ENCODE assay signal across 8 cellular contexts in genomic region chr2:231514951-231515297, GRCh38. TPM values are rescaled to one million over a fixed set of nuclear protein-coding genes. Genes with fewer than 3 reads are reported as not detected.
A peak's percentile ranks its signal among the peaks of the same experiment; 100 is the strongest.
DNase-seq lines count a peak whose midpoint lies in the region; ATAC-seq, FAIRE-seq and TF ChIP-seq lines count a peak whose summit lies in the region.

No MANE protein-coding gene starts in this region.

- TF ChIP-seq EP300 in HepG2 (IDR thresholded peaks at IDR 0.05; ENCODE audit: low read depth in 2 of 2, low read length in 2 of 2) (no peak), HepG2 (CRISPR knock-in tag; IDR thresholded peaks at IDR 0.05; ENCODE audit: borderline replicate concordance) (no peak)

- TF ChIP-seq RAD21 in HepG2 (CRISPR knock-in tag; IDR thresholded peaks at IDR 0.05), result no peak

- no peak for TF ChIP-seq POLR2A in HepG2 (IDR thresholded peaks at IDR 0.05; ENCODE audit: insufficient read depth in 1 of 2, low read depth in 2 of 2, low read length in 2 of 2)
- TF ChIP-seq POLR2A in thyroid gland (IDR thresholded peaks at IDR 0.05), result no peak

- ATAC-seq in activated naive CD8-positive, alpha-beta T cell treated with anti-CD3 and anti-CD28 coated beads, Interleukin-2, amount 50 U/mL, for 24 hours, result no peak
- no peak for ATAC-seq in HepG2
- no peak for ATAC-seq in HG03439 (IDR thresholded peaks at IDR 0.05; ENCODE audit: unreplicated experiment)
- no peak for ATAC-seq in GM19023 (IDR thresholded peaks at IDR 0.05; ENCODE audit: unreplicated experiment)

- H3K4me3 Mint-ChIP-seq in activated T-cell treated with anti-CD3 and anti-CD28 coated beads, Interleukin-2, amount 50 U/mL, for 24 hours, result peak overlapping the region; percentile 85
- peak overlapping the region; percentile 88 for H3K4me3 Mint-ChIP-seq in activated naive CD8-positive, alpha-beta T cell treated with anti-CD3 and anti-CD28 coated beads, Interleukin-2, amount 50 U/mL, for 24 hours

- H3K36me3 ChIP-seq in HepG2 (replicated peaks in 1 of 2; ENCODE audit: control insufficient read depth in 1 of 2, insufficient read depth in 2 of 2, low read length in 2 of 2) (no peaks in the 10 kb centered on the region), thyroid gland (no peaks in the 10 kb centered on the region)

- H3K4me1 ChIP-seq in HepG2 (ENCODE audit: insufficient read depth, low read length) (peaks cover 10% of the 10 kb centered on the region; the same call in 1 of the 2 replicates), thyroid gland (peaks cover 4 to 9% of the 10 kb centered on the region in 2 donors)

- H3K79me2 ChIP-seq in HepG2 (ENCODE audit: insufficient read depth, low read length), result no peaks in the 10 kb centered on the region

- H3K9me3 ChIP-seq in HepG2 (ENCODE audit: low read length) (no peaks in the 10 kb centered on the region), thyroid gland (no peaks in the 10 kb centered on the region)

- H3K4me3 ChIP-seq in HepG2 (replicated peaks in 1 of 3; ENCODE audit: insufficient read depth in 1 of 3, low read depth in 2 of 3, low read length in 3 of 3) (peak overlapping the region in 1 of 3 experiments; percentile 69; a peak in 1 of 6 replicates), thyroid gland (replicated peaks in 1 of 3) (peak overlapping the region in 2 of 3 donors; percentile 17 to 65)

- CTCF ChIA-PET in HepG2 (lab: Yijun Ruan, JAX; ENCODE audit: low intra/inter-chr PET ratio, low total read pairs), result no interaction called here

- peak overlapping the region; percentile 98 for H3K27ac Mint-ChIP-seq in activated T-cell treated with anti-CD3 and anti-CD28 coated beads, Interleukin-2, amount 50 U/mL, for 24 hours
- peak overlapping the region; percentile 94 for H3K27ac Mint-ChIP-seq in activated naive CD8-positive, alpha-beta T cell treated with anti-CD3 and anti-CD28 coated beads, Interleukin-2, amount 50 U/mL, for 24 hours

- intact Hi-C loops in HepG2 (cut with micrococcal nuclease; ENCODE audit: unreplicated experiment), result no loop called here
- intact Hi-C loops in thyroid gland (cut with DNase I), result loop anchor here (5.0 kb wide), 1 partner anchor 48 kb away; no protein-coding TSS in a partner anchor

- no peaks in the 10 kb centered on the region for H3K27me3 Mint-ChIP-seq in activated T-cell treated with anti-CD3 and anti-CD28 coated beads, Interleukin-2, amount 50 U/mL, for 24 hours
- H3K27me3 Mint-ChIP-seq in activated naive CD8-positive, alpha-beta T cell treated with anti-CD3 and anti-CD28 coated beads, Interleukin-2, amount 50 U/mL, for 24 hours, result no peaks in the 10 kb centered on the region

- no peak for DNase-seq in activated T-cell treated with anti-CD3 and anti-CD28 coated beads, Interleukin-2, amount 50 U/mL, for 24 hours
- DNase-seq in activated T-cell treated with anti-CD3 and anti-CD28 coated beads for 4 hours, result no peak
- no peak for DNase-seq in activated naive CD8-positive, alpha-beta T cell treated with anti-CD3 and anti-CD28 coated beads, Interleukin-2, amount 50 U/mL, for 24 hours
- DNase-seq in HepG2 (ENCODE audit: low spot score), result no peak
- DNase-seq in thyroid gland, result no peak
- no peak for DNase-seq in HK-2 (ENCODE audit: unreplicated experiment)

- no peaks in the 10 kb centered on the region for H4K20me1 ChIP-seq in HepG2 (ENCODE audit: insufficient read depth, low read length)

- POLR2A ChIA-PET in HepG2 (lab: Yijun Ruan, JAX), result interaction anchor here (1.8 kb wide), 1 partner anchor 51 kb away, joined by 9 read pairs; the partner anchor contains the start of gene NCL

- TF ChIP-seq CTCF in HepG2 (CRISPR knock-in tag; IDR thresholded peaks at IDR 0.05) (no peak), thyroid gland (IDR thresholded peaks at IDR 0.05) (no peak)

- BruUV-seq in HepG2 (replicated peaks; lab: Mats Ljungman, UMichigan), result no TSS peak

- peaks cover 23% of the 10 kb centered on the region for H3K4me1 Mint-ChIP-seq in activated T-cell treated with anti-CD3 and anti-CD28 coated beads, Interleukin-2, amount 50 U/mL, for 24 hours (ENCODE audit: low read depth)
- peaks cover 27% of the 10 kb centered on the region for H3K4me1 Mint-ChIP-seq in activated naive CD8-positive, alpha-beta T cell treated with anti-CD3 and anti-CD28 coated beads, Interleukin-2, amount 50 U/mL, for 24 hours

- peaks cover 8% of the 10 kb centered on the region for H3K36me3 Mint-ChIP-seq in activated T-cell treated with anti-CD3 and anti-CD28 coated beads, Interleukin-2, amount 50 U/mL, for 24 hours (ENCODE audit: low read depth)
- H3K36me3 Mint-ChIP-seq in activated naive CD8-positive, alpha-beta T cell treated with anti-CD3 and anti-CD28 coated beads, Interleukin-2, amount 50 U/mL, for 24 hours (ENCODE audit: low read depth), result peaks cover 2% of the 10 kb centered on the region

- no peak overlapping the region for H2AFZ ChIP-seq in HepG2 (ENCODE audit: low read length)

- H3K27me3 ChIP-seq in HepG2 (ENCODE audit: control insufficient read depth in 1 of 2, insufficient read depth in 2 of 2, low read length in 2 of 2) (peaks cover 0 to 9% of the 10 kb centered on the region in 2 experiments; a peak in 2 of 5 replicates), thyroid gland (no peaks in the 10 kb centered on the region)

- H3K9ac ChIP-seq in HepG2 (ENCODE audit: insufficient read depth, low read depth, low read length), result no peak overlapping the region

- no peaks in the 10 kb centered on the region for H3K9me3 Mint-ChIP-seq in activated T-cell treated with anti-CD3 and anti-CD28 coated beads, Interleukin-2, amount 50 U/mL, for 24 hours
- no peaks in the 10 kb centered on the region for H3K9me3 Mint-ChIP-seq in activated naive CD8-positive, alpha-beta T cell treated with anti-CD3 and anti-CD28 coated beads, Interleukin-2, amount 50 U/mL, for 24 hours

- 0 out of 2 replicates have a peak overlapping the region, but pooled peaks have one; percentile 21 for H3K4me2 ChIP-seq in HepG2 (ENCODE audit: low read depth, low read length)

- no peak for FAIRE-seq in HepG2 (lab: Jason Lieb, UNC)

- H3K27ac ChIP-seq in HepG2 (ENCODE audit: extremely low read length, insufficient read depth, low read length) (no peak overlapping the region), thyroid gland (peak overlapping the region; percentile 60 to 84 (median 80))

- WGBS in HepG2 (ENCODE audit: low lambda C conversion rate), result 92% methylated on average over 7 of the region's 7 CpGs
- 46 to 47% methylated on average over 7 of the region's 7 CpGs for WGBS in thyroid gland, 2 donors

- in situ Hi-C loops in HepG2 (cut with HindIII; ENCODE audit: extremely low pct_ligation_motif_present, low pct_unique_long_range_greater_than_20kb), result no loop called here

TF ChIP-seq in HepG2, 621 proteins besides CTCF, POLR2A, EP300 and RAD21:
- TF ChIP-seq ZNF674 (CRISPR knock-in tag; IDR thresholded peaks at IDR 0.05; ENCODE audit: low read depth) (0 out of 2 replicates have a peak, but pooled peaks have one; percentile 42), PAF1 (CRISPR knock-in tag; IDR thresholded peaks at IDR 0.05) (no peak)

RNA-seq across cellular contexts. Expression of gene NMUR1, which starts 15.3 kb away (rescaled TPM):
- total RNA-seq in HepG2 (2016; rRNA removed; fragmentation: Illumina TruSeq; extraction: Trizol), result not detected in 2 replicates
- total RNA-seq in HepG2 (2016; cell fraction: cytosol; rRNA removed; fragmentation: Illumina TruSeq; extraction: Trizol; ENCODE audit: low read depth), result not detected in 2 replicates
- not detected in 2 replicates for total RNA-seq in HepG2 (2016; cell fraction: insoluble cytoplasmic fraction; rRNA removed; fragmentation: Illumina TruSeq; extraction: Trizol)
- not detected in 2 replicates for total RNA-seq in HepG2 (2016; cell fraction: membrane; rRNA removed; fragmentation: Illumina TruSeq; extraction: Trizol)
- not detected in 2 replicates for total RNA-seq in HepG2 (2016; cell fraction: nucleus; rRNA removed; fragmentation: Illumina TruSeq; extraction: Trizol)
- not detected in 2 replicates for polyA plus RNA-seq in HepG2 (2011; rRNA removed)
- polyA plus RNA-seq in HepG2 (2011; cell fraction: cytosol; rRNA removed), result not detected in 2 replicates
- not detected in 2 replicates for polyA plus RNA-seq in HepG2 (2011; cell fraction: nucleus; rRNA removed)
- not detected in 2 replicates for polyA plus RNA-seq in HepG2 (2012)
- not detected in 2 replicates for polyA plus RNA-seq in HepG2 (2016; cell fraction: cytosol; fragmentation: Illumina TruSeq; extraction: Trizol; ENCODE audit: low read depth)
- not detected in 2 replicates for polyA plus RNA-seq in HepG2 (2016; cell fraction: insoluble cytoplasmic fraction; fragmentation: Illumina TruSeq; extraction: Trizol; ENCODE audit: low read depth)
- not detected in 2 replicates for polyA plus RNA-seq in HepG2 (2016; cell fraction: membrane; fragmentation: Illumina TruSeq; extraction: Trizol; ENCODE audit: low read depth)
- polyA plus RNA-seq in HepG2 (2016; cell fraction: nucleus; fragmentation: Illumina TruSeq; extraction: Trizol; ENCODE audit: insufficient read depth, low read depth), result not detected in 2 replicates
- not detected in 2 replicates for polyA minus RNA-seq in HepG2 (2011; rRNA and poly(A)+ RNA removed; ENCODE audit: low replicate concordance)
- polyA minus RNA-seq in HepG2 (2011; cell fraction: cytosol; rRNA and poly(A)+ RNA removed), result not detected in 2 replicates
- not detected in 2 replicates for polyA minus RNA-seq in HepG2 (2011; cell fraction: nucleus; rRNA and poly(A)+ RNA removed)
- under 1 TPM in 3 of 4 donors, not detected in 1; 0.11 to 0.73 (median 0.67) TPM for total RNA-seq in thyroid gland

RNA-seq across cellular contexts. Expression of gene NCL, which starts 50.6 kb away (rescaled TPM):
- 779 and 1,144 TPM in 2 replicates for total RNA-seq in HepG2 (2016; rRNA removed; fragmentation: Illumina TruSeq; extraction: Trizol)
- total RNA-seq in HepG2 (2016; cell fraction: cytosol; rRNA removed; fragmentation: Illumina TruSeq; extraction: Trizol; ENCODE audit: low read depth), result 61.7 and 76.7 TPM in 2 replicates
- total RNA-seq in HepG2 (2016; cell fraction: insoluble cytoplasmic fraction; rRNA removed; fragmentation: Illumina TruSeq; extraction: Trizol), result 790 and 1,072 TPM in 2 replicates
- 128 and 141 TPM in 2 replicates for total RNA-seq in HepG2 (2016; cell fraction: membrane; rRNA removed; fragmentation: Illumina TruSeq; extraction: Trizol)
- total RNA-seq in HepG2 (2016; cell fraction: nucleus; rRNA removed; fragmentation: Illumina TruSeq; extraction: Trizol), result 591 and 635 TPM in 2 replicates
- polyA plus RNA-seq in HepG2 (2011; rRNA removed), result 91.5 and 105 TPM in 2 replicates
- 50.8 and 75.9 TPM in 2 replicates for polyA plus RNA-seq in HepG2 (2011; cell fraction: cytosol; rRNA removed)
- 99.7 and 139 TPM in 2 replicates for polyA plus RNA-seq in HepG2 (2011; cell fraction: nucleus; rRNA removed)
- polyA plus RNA-seq in HepG2 (2012), result 351 and 573 TPM in 2 replicates
- polyA plus RNA-seq in HepG2 (2016; cell fraction: cytosol; fragmentation: Illumina TruSeq; extraction: Trizol; ENCODE audit: low read depth), result 29.0 and 32.7 TPM in 2 replicates
- 1,733 and 1,875 TPM in 2 replicates for polyA plus RNA-seq in HepG2 (2016; cell fraction: insoluble cytoplasmic fraction; fragmentation: Illumina TruSeq; extraction: Trizol; ENCODE audit: low read depth)
- polyA plus RNA-seq in HepG2 (2016; cell fraction: membrane; fragmentation: Illumina TruSeq; extraction: Trizol; ENCODE audit: low read depth), result 54.0 and 78.7 TPM in 2 replicates
- polyA plus RNA-seq in HepG2 (2016; cell fraction: nucleus; fragmentation: Illumina TruSeq; extraction: Trizol; ENCODE audit: insufficient read depth, low read depth), result 1,027 and 1,033 TPM in 2 replicates
- polyA minus RNA-seq in HepG2 (2011; rRNA and poly(A)+ RNA removed; ENCODE audit: low replicate concordance), result 22.3 and 47.2 TPM in 2 replicates
- polyA minus RNA-seq in HepG2 (2011; cell fraction: cytosol; rRNA and poly(A)+ RNA removed), result 85.0 and 124 TPM in 2 replicates
- 218 and 248 TPM in 2 replicates for polyA minus RNA-seq in HepG2 (2011; cell fraction: nucleus; rRNA and poly(A)+ RNA removed)
- total RNA-seq in thyroid gland, result 100 to 1,000 TPM in 2 of 4 donors, 10 to 100 TPM in 2; 83.9 to 126 (median 97.0) TPM
